13 cellular contexts compared by ENCODE assay signal in genomic region chr5:143010335-143010734, GRCh38.
A peak's percentile ranks its signal among the peaks of the same experiment; 100 is the strongest.
DNase-seq lines count a peak whose midpoint lies in the region; ATAC-seq and TF ChIP-seq lines count a peak whose summit lies in the region.
"Had no signal": no experiment of that assay in that cellular context is flagged by ENCODE, and none has a peak within 500 bp of the region (broad histone marks: within the 10 kb centered on the region; RNA-seq: fewer than 3 reads in every experiment).

No MANE protein-coding gene starts in this region.

- H3K4me3 Mint-ChIP-seq in MCF 10A (ENCODE audit: unreplicated experiment): no peak overlapping the region
- no peak overlapping the region for H3K4me3 Mint-ChIP-seq in dendritic cell treated with granulocyte-macrophage colony-stimulating factor and Interleukin-4, amounts not matched to agents 40 ng/mL and 50 ng/mL, for 4 days
- H3K4me3 Mint-ChIP-seq in stimulated activated naive B cell treated with anti-CD40 and anti-IgM and Interleukin-4, amounts not matched to agents 10 μg/mL and 1 μg/mL and 100 μg/mL, for 72 hours: no peak overlapping the region
- H3K4me3 Mint-ChIP-seq: T-cell had no signal

- no peak for TF ChIP-seq POLR2A in breast epithelium (IDR thresholded peaks at IDR 0.05)

- no peaks in the 10 kb centered on the region for H3K27me3 Mint-ChIP-seq in MCF 10A (ENCODE audit: insufficient read depth, unreplicated experiment)
- no peaks in the 10 kb centered on the region for H3K27me3 Mint-ChIP-seq in dendritic cell treated with granulocyte-macrophage colony-stimulating factor and Interleukin-4, amounts not matched to agents 40 ng/mL and 50 ng/mL, for 4 days
- H3K27me3 Mint-ChIP-seq in stimulated activated naive B cell treated with anti-CD40 and anti-IgM and Interleukin-4, amounts not matched to agents 10 μg/mL and 1 μg/mL and 100 μg/mL, for 72 hours: no peaks in the 10 kb centered on the region
- H3K27me3 Mint-ChIP-seq: T-cell had no signal

- no TSS peak for BruUV-seq in MCF 10A (replicated peaks; lab: Mats Ljungman, UMichigan)

- no peak for ATAC-seq in stimulated activated naive B cell treated with anti-CD40 and anti-IgM and Interleukin-4, amounts not matched to agents 10 μg/mL and 1 μg/mL and 100 μg/mL, for 72 hours (replicated peaks)
- no peak for ATAC-seq in HG02973 (IDR thresholded peaks at IDR 0.05; ENCODE audit: unreplicated experiment)
- ATAC-seq: T-cell had no signal

- TF ChIP-seq CTCF in MCF 10A (IDR thresholded peaks at IDR 0.05; ENCODE audit: unreplicated experiment) (no peak), breast epithelium (IDR thresholded peaks at IDR 0.05) (no peak), GM20000 (IDR thresholded peaks at IDR 0.05; ENCODE audit: extremely low read depth, missing control alignments) (no peak), colonic mucosa (IDR thresholded peaks at IDR 0.05) (no peak)

- no peak for DNase-seq in MCF 10A (ENCODE audit: unreplicated experiment)
- no peak for DNase-seq in breast epithelium (ENCODE audit: low spot score in 2 of 2)
- DNase-seq in NCI-H446 (lab: John Stamatoyannopoulos, UW): peak; percentile 51 to 84
- DNase-seq in stimulated activated naive B cell treated with anti-CD40 and anti-IgM and Interleukin-4, amounts not matched to agents 10 μg/mL and 1 μg/mL and 100 μg/mL, for 72 hours: no peak
- no peak for DNase-seq in GM20000 (ENCODE audit: low spot score)
- DNase-seq in colonic mucosa: no peak
- DNase-seq: activated CD4-positive, alpha-beta T cell treated with anti-CD3 and anti-CD28 coated beads, Interleukin-2, amount 50 U/mL, for 1 hour; activated gamma-delta T cell treated with Interleukin-2 at 50 U/mL for 16 hours; MV-4-11; stimulated activated CD4-positive, alpha-beta T cell treated with anti-CD3 and anti-CD28 coated beads, Interleukin-4, amount 100 ng/mL, for 4 hours; T-cell had no signal

- intact Hi-C loops in MCF 10A (cut with micrococcal nuclease) (loop anchor here (5.0 kb wide), 2 partner anchors 677 to 957 kb away; no protein-coding TSS in a partner anchor), breast epithelium (cut with DNase I; ENCODE audit: low total_unique reads) (no loop called here), colonic mucosa (cut with DNase I) (loop anchor here (10.0 kb wide), 1 partner anchor 394 kb away; the partner anchor contains the start of gene NR3C1)
- intact Hi-C loops in dendritic cell treated with granulocyte-macrophage colony-stimulating factor and Interleukin-4, amounts not matched to agents 40 ng/mL and 50 ng/mL, for 4 days (cut with micrococcal nuclease): loop anchor here (10.0 kb wide), 2 partner anchors 274 to 814 kb away; no protein-coding TSS in a partner anchor

- CTCF ChIA-PET in MCF 10A (lab: Yijun Ruan, JAX): interaction anchor here (0.6 to 1.3 kb wide), 4 partner anchors 9 to 113 kb away, joined by 3 to 4 read pairs (median 3); no protein-coding TSS in a partner anchor

- peak overlapping the region; percentile 75 for H3K27ac Mint-ChIP-seq in MCF 10A (ENCODE audit: low read depth, unreplicated experiment)
- peak overlapping the region; percentile 15 for H3K27ac Mint-ChIP-seq in dendritic cell treated with granulocyte-macrophage colony-stimulating factor and Interleukin-4, amounts not matched to agents 40 ng/mL and 50 ng/mL, for 4 days
- H3K27ac Mint-ChIP-seq in stimulated activated naive B cell treated with anti-CD40 and anti-IgM and Interleukin-4, amounts not matched to agents 10 μg/mL and 1 μg/mL and 100 μg/mL, for 72 hours: peak overlapping the region; percentile 14

- H3K9me3 ChIP-seq in breast epithelium: no peaks in the 10 kb centered on the region
- no peaks in the 10 kb centered on the region for H3K9me3 ChIP-seq in colonic mucosa

- H3K36me3 Mint-ChIP-seq in MCF 10A (ENCODE audit: insufficient read depth, unreplicated experiment): no peaks in the 10 kb centered on the region
- peaks cover 25% of the 10 kb centered on the region for H3K36me3 Mint-ChIP-seq in dendritic cell treated with granulocyte-macrophage colony-stimulating factor and Interleukin-4, amounts not matched to agents 40 ng/mL and 50 ng/mL, for 4 days (ENCODE audit: low read depth)
- H3K36me3 Mint-ChIP-seq in stimulated activated naive B cell treated with anti-CD40 and anti-IgM and Interleukin-4, amounts not matched to agents 10 μg/mL and 1 μg/mL and 100 μg/mL, for 72 hours: peaks cover 0 to 1% of the 10 kb centered on the region in 2 donors

- no peak overlapping the region for H3K9ac ChIP-seq in colonic mucosa (ENCODE audit: low read depth in 2 of 2, low read length in 2 of 2)

- peaks cover 24% of the 10 kb centered on the region for H3K4me1 Mint-ChIP-seq in MCF 10A (ENCODE audit: insufficient read depth, unreplicated experiment)
- peaks cover 55% of the 10 kb centered on the region for H3K4me1 Mint-ChIP-seq in dendritic cell treated with granulocyte-macrophage colony-stimulating factor and Interleukin-4, amounts not matched to agents 40 ng/mL and 50 ng/mL, for 4 days (ENCODE audit: low read depth)
- peaks cover 20 to 51% of the 10 kb centered on the region in 2 donors for H3K4me1 Mint-ChIP-seq in stimulated activated naive B cell treated with anti-CD40 and anti-IgM and Interleukin-4, amounts not matched to agents 10 μg/mL and 1 μg/mL and 100 μg/mL, for 72 hours

- no peaks in the 10 kb centered on the region for H3K9me3 Mint-ChIP-seq in MCF 10A (ENCODE audit: unreplicated experiment)
- H3K9me3 Mint-ChIP-seq in dendritic cell treated with granulocyte-macrophage colony-stimulating factor and Interleukin-4, amounts not matched to agents 40 ng/mL and 50 ng/mL, for 4 days: no peaks in the 10 kb centered on the region
- H3K9me3 Mint-ChIP-seq in stimulated activated naive B cell treated with anti-CD40 and anti-IgM and Interleukin-4, amounts not matched to agents 10 μg/mL and 1 μg/mL and 100 μg/mL, for 72 hours: no peaks in the 10 kb centered on the region
- H3K9me3 Mint-ChIP-seq: T-cell had no signal

- H3K4me3 ChIP-seq in breast epithelium (no peak overlapping the region), colonic mucosa (no peak overlapping the region)

- POLR2A ChIA-PET in MCF 10A (lab: Yijun Ruan, JAX): interaction anchor here (0.5 to 2.9 kb wide), 5 partner anchors 130 to 394 kb away, joined by 3 to 18 read pairs (median 3); partner anchors contain the start of gene NR3C1

- H3K27ac ChIP-seq in breast epithelium: no peak overlapping the region
- H3K27ac ChIP-seq in colonic mucosa: no peak overlapping the region

- no peaks in the 10 kb centered on the region for H3K27me3 ChIP-seq in breast epithelium
- no peaks in the 10 kb centered on the region for H3K27me3 ChIP-seq in colonic mucosa

- H3K4me1 ChIP-seq in breast epithelium: no peaks in the 10 kb centered on the region
- H3K4me1 ChIP-seq in colonic mucosa: no peaks in the 10 kb centered on the region

- H3K36me3 ChIP-seq in breast epithelium: no peaks in the 10 kb centered on the region
- no peaks in the 10 kb centered on the region for H3K36me3 ChIP-seq in colonic mucosa

Comparison
In these comparisons a context has a peak if more than half of its experiments do, and no peak if none do; other contexts are left out.
1. DNase-seq: peak in NCI-H446 (2 of 2); none in MCF 10A (single experiment), breast epithelium (0 of 2), stimulated activated naive B cell treated with anti-CD40 and anti-IgM and Interleukin-4, amounts not matched to agents 10 μg/mL and 1 μg/mL and 100 μg/mL, for 72 hours (single experiment), GM20000 (single experiment) and colonic mucosa (single experiment).
2. H3K27ac Mint-ChIP-seq: peak in every context shown above with its lines; median percentile 75 in MCF 10A; 15 in dendritic cell treated with granulocyte-macrophage colony-stimulating factor and Interleukin-4, amounts not matched to agents 40 ng/mL and 50 ng/mL, for 4 days; 14 in stimulated activated naive B cell treated with anti-CD40 and anti-IgM and Interleukin-4, amounts not matched to agents 10 μg/mL and 1 μg/mL and 100 μg/mL, for 72 hours.